In genomic region chr17:81037783-81038733, GRCh38 we compare ENCODE assay signal across 11 cellular contexts. TPM values are rescaled to one million over a fixed set of nuclear protein-coding genes. Genes with fewer than 3 reads are reported as not detected.
DNase-seq lines count a peak whose midpoint lies in the region; ATAC-seq, FAIRE-seq and TF ChIP-seq lines count a peak whose summit lies in the region.
"Had no signal": no experiment of that assay in that cellular context is flagged by ENCODE, and none has a peak within 500 bp of the region (broad histone marks: within the 10 kb centered on the region; RNA-seq: fewer than 3 reads in every experiment).

No MANE protein-coding gene starts in this region.

- TF ChIP-seq CTCF in LNCaP clone FGC (IDR thresholded peaks at IDR 0.05; ENCODE audit: control insufficient read depth, extremely low read depth, insufficient read depth) (no peak), bronchial epithelial cell (IDR thresholded peaks at IDR 0.05; ENCODE audit: insufficient read depth, low read length, severe bottlenecking) (no peak)

- H3K4me1 ChIP-seq in stomach smooth muscle (ENCODE audit: control insufficient read depth, insufficient read depth, low read length): peaks cover 75% of the 10 kb centered on the region

- no peaks in the 10 kb centered on the region for H3K36me3 Mint-ChIP-seq in naive thymus-derived CD8-positive, alpha-beta T cell
- H3K36me3 Mint-ChIP-seq: activated naive CD8-positive, alpha-beta T cell treated with anti-CD3 and anti-CD28 coated beads for 36 hours had no signal

- no peaks in the 10 kb centered on the region for H3K9me3 Mint-ChIP-seq in naive thymus-derived CD8-positive, alpha-beta T cell
- H3K9me3 Mint-ChIP-seq: activated naive CD8-positive, alpha-beta T cell treated with anti-CD3 and anti-CD28 coated beads for 36 hours had no signal

- peaks cover 0 to 3% (median 0%) of the 10 kb centered on the region in 5 donors for H3K27me3 Mint-ChIP-seq in naive thymus-derived CD8-positive, alpha-beta T cell

- POLR2A ChIA-PET in naive thymus-derived CD8-positive, alpha-beta T cell (lab: Charles Lee): interaction anchor here (0.6 to 1.3 kb wide), 3 partner anchors 8 to 686 kb away, joined by 3 to 5 read pairs (median 3); no protein-coding TSS in a partner anchor

- peaks cover 12 to 32% (median 20%) of the 10 kb centered on the region in 4 donors for H3K4me1 Mint-ChIP-seq in naive thymus-derived CD8-positive, alpha-beta T cell

- peak overlapping the region; percentile 65 for H3K4me3 ChIP-seq in LNCaP clone FGC (ENCODE audit: low read depth, low read length)
- peak overlapping the region; percentile 13 for H3K4me3 ChIP-seq in bronchial epithelial cell (ENCODE audit: low read depth, low read length)
- peak overlapping the region; percentile 78 to 79 for H3K4me3 ChIP-seq in stomach smooth muscle (ENCODE audit: low read length in 2 of 2)
- H3K4me3 ChIP-seq: mucosa of descending colon had no signal

- no peak for FAIRE-seq in bronchial epithelial cell (lab: Jason Lieb, UNC)

- H3K36me3 ChIP-seq in bronchial epithelial cell (ENCODE audit: control insufficient read depth, insufficient read depth, low read length) (peaks cover 19% of the 10 kb centered on the region), stomach smooth muscle (ENCODE audit: control insufficient read depth in 2 of 2, insufficient read depth in 2 of 2, low read length in 2 of 2) (peaks cover 0 to 2% of the 10 kb centered on the region in 2 donors)

- intact Hi-C loops in posterior vena cava (cut with DNase I): no loop called here

- H3K27ac Mint-ChIP-seq in naive thymus-derived CD8-positive, alpha-beta T cell: no peak overlapping the region
- H3K27ac Mint-ChIP-seq: activated naive CD8-positive, alpha-beta T cell treated with anti-CD3 and anti-CD28 coated beads for 36 hours had no signal

- peak; percentile 78 for DNase-seq in LNCaP clone FGC (ENCODE audit: low read depth)
- no peak for DNase-seq in bronchial epithelial cell (ENCODE audit: low read depth)
- DNase-seq in left kidney (ENCODE audit: low read depth, low spot score): peak; percentile 64
- DNase-seq in naive thymus-derived CD8-positive, alpha-beta T cell: no peak
- DNase-seq in posterior vena cava (ENCODE audit: low spot score): no peak
- DNase-seq in SHP77 treated with DMSO at 0.1 percent for 48 hours (lab: John Stamatoyannopoulos, UW): no peak
- no peak for DNase-seq in Kasumi-1 (lab: John Stamatoyannopoulos, UW)
- DNase-seq: activated naive CD8-positive, alpha-beta T cell treated with anti-CD3 and anti-CD28 coated beads for 36 hours; mucosa of descending colon; stimulated activated CD4-positive, alpha-beta T cell treated with anti-CD3 and anti-CD28 coated beads, Interleukin-4, amount 100 ng/mL, for 4 hours had no signal

- H3K4me3 Mint-ChIP-seq in naive thymus-derived CD8-positive, alpha-beta T cell: peak overlapping the region in 4 of 10 donors; percentile 8 to 38 (median 18)
- H3K4me3 Mint-ChIP-seq: activated naive CD8-positive, alpha-beta T cell treated with anti-CD3 and anti-CD28 coated beads for 36 hours had no signal

- H3K27me3 ChIP-seq in bronchial epithelial cell (ENCODE audit: control insufficient read depth, insufficient read depth, low read length) (no peaks in the 10 kb centered on the region), stomach smooth muscle (ENCODE audit: control insufficient read depth in 1 of 2, insufficient read depth in 2 of 2, low read length in 2 of 2) (no peaks in the 10 kb centered on the region)

- ATAC-seq in naive thymus-derived CD8-positive, alpha-beta T cell: no peak
- ATAC-seq: mucosa of descending colon had no signal

- peak overlapping the region; percentile 80 for H3K27ac ChIP-seq in stomach smooth muscle (ENCODE audit: low read length)

- peak overlapping the region; percentile 9 to 42 for H3K9ac ChIP-seq in stomach smooth muscle (ENCODE audit: low read length in 2 of 2)

- no peaks in the 10 kb centered on the region for H3K9me3 ChIP-seq in stomach smooth muscle (ENCODE audit: control insufficient read depth in 2 of 2, low read length in 2 of 2)
- H3K9me3 ChIP-seq: mucosa of descending colon had no signal

RNA-seq across cellular contexts. Expression of gene BAIAP2, which starts 3.1 kb away (rescaled TPM):
- total RNA-seq in bronchial epithelial cell: 48.7 and 60.3 TPM in 2 replicates
- total RNA-seq in naive thymus-derived CD8-positive, alpha-beta T cell: 10 to 100 TPM in 1 of 2 experiments, 1 to 10 TPM in 1; 7.4 to 11.7 TPM
- 1 to 10 TPM; 2.2 to 6.9 (median 2.6) TPM for polyA plus RNA-seq in naive thymus-derived CD8-positive, alpha-beta T cell
- total RNA-seq in posterior vena cava: 10 to 100 TPM; 18.2 to 30.5 TPM

RNA-seq across cellular contexts. Expression of gene CHMP6, which starts 46.4 kb away (rescaled TPM):
- total RNA-seq in bronchial epithelial cell (5.8 and 8.6 TPM in 2 replicates), posterior vena cava (10 to 100 TPM; 23.7 to 25.9 TPM)
- total RNA-seq in naive thymus-derived CD8-positive, alpha-beta T cell: 10 to 100 TPM; 40.1 to 47.6 TPM
- polyA plus RNA-seq in naive thymus-derived CD8-positive, alpha-beta T cell: 10 to 100 TPM; 41.3 to 43.2 (median 41.6) TPM

Comparison
In these comparisons a context has a peak if more than half of its experiments do, and no peak if none do; other contexts are left out.
1. DNase-seq: peak in LNCaP clone FGC (single experiment) and left kidney (single experiment); none in bronchial epithelial cell (single experiment), naive thymus-derived CD8-positive, alpha-beta T cell (0 of 10), posterior vena cava (single experiment), SHP77 treated with DMSO at 0.1 percent for 48 hours (single experiment) and Kasumi-1 (0 of 2).
2. H3K4me3 ChIP-seq: peak in every context shown above with its lines; median percentile 78 in stomach smooth muscle; 65 in LNCaP clone FGC; 13 in bronchial epithelial cell.